ENCODE assay signal across 17 cellular contexts in genomic region chr20:22775256-22775655, GRCh38.
DNase-seq lines count a peak whose midpoint lies in the region; ATAC-seq, FAIRE-seq and TF ChIP-seq lines count a peak whose summit lies in the region.
"Had no signal": no experiment of that assay in that cellular context is flagged by ENCODE, and none has a peak within 500 bp of the region (broad histone marks: within the 10 kb centered on the region; RNA-seq: fewer than 3 reads in every experiment).

No MANE protein-coding gene starts in this region.

- H3K36me3 Mint-ChIP-seq in MCF 10A (ENCODE audit: insufficient read depth, unreplicated experiment) (no peaks in the 10 kb centered on the region), astrocyte (ENCODE audit: low read depth, unreplicated experiment) (peaks cover 2% of the 10 kb centered on the region)
- H3K36me3 Mint-ChIP-seq: CD14-positive monocyte had no signal

- no peak overlapping the region for H2AFZ ChIP-seq in astrocyte (ENCODE audit: low read depth, low read length)
- H2AFZ ChIP-seq in mesenchymal stem cell (ENCODE audit: low read depth, low read length) = no peak overlapping the region

- CTCF ChIA-PET in MCF 10A (lab: Yijun Ruan, JAX) = interaction anchor here (0.6 to 4.3 kb wide), 15 partner anchors 8 to 426 kb away, joined by 3 to 15 read pairs (median 3); no protein-coding TSS in a partner anchor

- no peak for TF ChIP-seq POLR2A in breast epithelium (IDR thresholded peaks at IDR 0.05)
- TF ChIP-seq POLR2A in prostate gland (IDR thresholded peaks at IDR 0.05) = no peak

- no peak overlapping the region for H4K91ac ChIP-seq in mesenchymal stem cell (ENCODE audit: low read length)

- no peak overlapping the region for H2BK12ac ChIP-seq in mesenchymal stem cell (ENCODE audit: low read length in 2 of 2)

- no peaks in the 10 kb centered on the region for H3K27me3 Mint-ChIP-seq in MCF 10A (ENCODE audit: insufficient read depth, unreplicated experiment)
- H3K27me3 Mint-ChIP-seq in astrocyte (ENCODE audit: low read depth, unreplicated experiment) = no peaks in the 10 kb centered on the region

- no peaks in the 10 kb centered on the region for H3K27me3 ChIP-seq in breast epithelium
- no peaks in the 10 kb centered on the region for H3K27me3 ChIP-seq in astrocyte (ENCODE audit: insufficient read depth, low read length)
- H3K27me3 ChIP-seq in mesenchymal stem cell (ENCODE audit: control insufficient read depth in 1 of 2, insufficient read depth in 1 of 2, low read length in 2 of 2) = peaks cover 0 to 4% of the 10 kb centered on the region in 2 experiments
- peaks cover 2% of the 10 kb centered on the region for H3K27me3 ChIP-seq in prostate gland (replicated peaks; ENCODE audit: insufficient read depth)

- H4K20me1 ChIP-seq in astrocyte (ENCODE audit: insufficient read depth, low read length) = no peaks in the 10 kb centered on the region

- H4K8ac ChIP-seq in mesenchymal stem cell (ENCODE audit: low read length) = no peak overlapping the region

- H3K4ac ChIP-seq in mesenchymal stem cell (ENCODE audit: low read depth in 1 of 2, low read length in 2 of 2) = no peak overlapping the region

- no peak for ATAC-seq in HG03039 (IDR thresholded peaks at IDR 0.05; ENCODE audit: unreplicated experiment)

- H3K9me3 ChIP-seq in breast epithelium (no peaks in the 10 kb centered on the region), astrocyte (ENCODE audit: insufficient read depth, low read depth, low read length) (peaks cover 6% of the 10 kb centered on the region), mesenchymal stem cell (ENCODE audit: control insufficient read depth, low read length) (no peaks in the 10 kb centered on the region), prostate gland (no peaks in the 10 kb centered on the region)
- H3K9me3 ChIP-seq: HAP-1 had no signal

- no peak overlapping the region for H3K4me3 ChIP-seq in breast epithelium
- H3K4me3 ChIP-seq in astrocyte (ENCODE audit: insufficient read depth, low read depth, low read length) = no peak overlapping the region
- no peak overlapping the region for H3K4me3 ChIP-seq in mesenchymal stem cell (ENCODE audit: insufficient read depth in 1 of 2, low read depth in 1 of 2, low read length in 2 of 2)
- H3K4me3 ChIP-seq in prostate gland = no peak overlapping the region
- H3K4me3 ChIP-seq: HAP-1 had no signal

- peak overlapping the region; percentile 75 for H3K27ac Mint-ChIP-seq in MCF 10A (ENCODE audit: low read depth, unreplicated experiment)
- peak overlapping the region; percentile 90 for H3K27ac Mint-ChIP-seq in astrocyte (ENCODE audit: unreplicated experiment)
- H3K27ac Mint-ChIP-seq: CD14-positive monocyte had no signal

- no peak for FAIRE-seq in astrocyte (lab: Jason Lieb, UNC)
- FAIRE-seq: GM12891 had no signal

- no peak overlapping the region for H2AK5ac ChIP-seq in mesenchymal stem cell (ENCODE audit: low read length, severe bottlenecking)

- intact Hi-C loops in MCF 10A (cut with micrococcal nuclease) (no loop called here), breast epithelium (cut with DNase I; ENCODE audit: low total_unique reads) (no loop called here), prostate gland (cut with DNase I) (no loop called here)

- no peak for DNase-seq in MCF 10A (ENCODE audit: unreplicated experiment)
- DNase-seq in breast epithelium (ENCODE audit: low spot score in 2 of 2) = no peak
- DNase-seq in astrocyte (ENCODE audit: low read depth) = no peak
- no peak for DNase-seq in mesenchymal stem cell
- no peak for DNase-seq in GF-D8 (lab: John Stamatoyannopoulos, UW)
- no peak for DNase-seq in NCI-H446 (lab: John Stamatoyannopoulos, UW)
- no peak for DNase-seq in prostate gland (ENCODE audit: low spot score)
- DNase-seq: Calu3; NCI-H146; NCI-H526 treated with DMSO at 0.1 percent for 48 hours; NK-92 treated with Interleukin-12 subunit alpha and Interleukin-12 subunit beta, amount 100 ng/mL, for 24 hours; OCI-M1; Right ventricle myocardium superior had no signal

- H3K4me3 Mint-ChIP-seq in MCF 10A (ENCODE audit: unreplicated experiment) (peak overlapping the region; percentile 45), astrocyte (ENCODE audit: unreplicated experiment) (peak overlapping the region; percentile 66)
- H3K4me3 Mint-ChIP-seq: CD14-positive monocyte had no signal

- no peak overlapping the region for H3K23ac ChIP-seq in mesenchymal stem cell (ENCODE audit: low read length in 2 of 2)

- H2BK120ac ChIP-seq in mesenchymal stem cell (ENCODE audit: low read depth, low read length) = no peak overlapping the region

- no peak overlapping the region for H3K18ac ChIP-seq in mesenchymal stem cell (ENCODE audit: low read depth in 1 of 2, low read length in 2 of 2)

- TF ChIP-seq CTCF in MCF 10A (IDR thresholded peaks at IDR 0.05; ENCODE audit: unreplicated experiment) = no peak
- no peak for TF ChIP-seq CTCF in breast epithelium (IDR thresholded peaks at IDR 0.05)
- TF ChIP-seq CTCF in astrocyte (IDR thresholded peaks at IDR 0.05; ENCODE audit: insufficient read depth, low read depth, low read length) = no peak
- TF ChIP-seq CTCF in prostate gland (IDR thresholded peaks at IDR 0.05) = no peak

- no peaks in the 10 kb centered on the region for H3K79me2 ChIP-seq in astrocyte (ENCODE audit: insufficient read depth, low read length)

- no peak overlapping the region for H2BK15ac ChIP-seq in mesenchymal stem cell (ENCODE audit: low read depth, poor library complexity, severe bottlenecking)

- H3K4me1 ChIP-seq in breast epithelium (no peaks in the 10 kb centered on the region), astrocyte (ENCODE audit: insufficient read depth, low read length) (peaks cover 7% of the 10 kb centered on the region), mesenchymal stem cell (ENCODE audit: control insufficient read depth, insufficient read depth, low read depth, low read length) (peaks cover 14% of the 10 kb centered on the region), prostate gland (replicated peaks) (no peaks in the 10 kb centered on the region)
- H3K4me1 ChIP-seq: HAP-1 had no signal

- POLR2A ChIA-PET in MCF 10A (lab: Yijun Ruan, JAX) = interaction anchor here (0.8 to 3.6 kb wide), 23 partner anchors 8 to 583 kb away, joined by 3 to 51 read pairs (median 5); partner anchors contain the start of gene NXT1

- H3K36me3 ChIP-seq in breast epithelium (no peaks in the 10 kb centered on the region), astrocyte (ENCODE audit: insufficient read depth, low read length) (no peaks in the 10 kb centered on the region), mesenchymal stem cell (ENCODE audit: control insufficient read depth in 1 of 2, insufficient read depth in 2 of 2, low read depth in 1 of 2, low read length in 2 of 2) (no peaks in the 10 kb centered on the region), prostate gland (no peaks in the 10 kb centered on the region)
- H3K36me3 ChIP-seq: HAP-1 had no signal

- H3K27ac ChIP-seq in breast epithelium = no peak overlapping the region
- no peak overlapping the region for H3K27ac ChIP-seq in astrocyte (ENCODE audit: low read depth, low read length)
- peak overlapping the region; percentile 27 for H3K27ac ChIP-seq in mesenchymal stem cell (ENCODE audit: low read length, poor library complexity, severe bottlenecking)
- H3K27ac ChIP-seq in prostate gland = no peak overlapping the region

- no peak overlapping the region for H2BK5ac ChIP-seq in mesenchymal stem cell (ENCODE audit: low read depth, low read length, poor library complexity, severe bottlenecking)

- H3K9ac ChIP-seq in astrocyte (ENCODE audit: low read length) (no peak overlapping the region), mesenchymal stem cell (ENCODE audit: low read length) (no peak overlapping the region)

- H3K14ac ChIP-seq in mesenchymal stem cell (ENCODE audit: low read length in 2 of 2) = no peak overlapping the region

- H3K79me1 ChIP-seq in mesenchymal stem cell (replicated peaks; ENCODE audit: low read length, poor library complexity, severe bottlenecking) = no peaks in the 10 kb centered on the region

- no CpG with 5 or more reads among the region's 1 CpG for WGBS in mesenchymal stem cell
- 93% methylated on average over 1 of the region's 1 CpG for WGBS in prostate gland

- peaks cover 7% of the 10 kb centered on the region for H3K9me3 Mint-ChIP-seq in MCF 10A (ENCODE audit: unreplicated experiment)
- peaks cover 9% of the 10 kb centered on the region for H3K9me3 Mint-ChIP-seq in astrocyte (ENCODE audit: unreplicated experiment)

- no TSS peak for BruUV-seq in MCF 10A (replicated peaks; lab: Mats Ljungman, UMichigan)

- H3K4me2 ChIP-seq in astrocyte (ENCODE audit: low read length) = peak overlapping the region; percentile 13
- no peak overlapping the region for H3K4me2 ChIP-seq in mesenchymal stem cell (ENCODE audit: low read length, poor library complexity, severe bottlenecking)

- H3K4me1 Mint-ChIP-seq in MCF 10A (ENCODE audit: insufficient read depth, unreplicated experiment) = peaks cover 63% of the 10 kb centered on the region
- peaks cover 44% of the 10 kb centered on the region for H3K4me1 Mint-ChIP-seq in astrocyte (ENCODE audit: low read depth, unreplicated experiment)
- H3K4me1 Mint-ChIP-seq: CD14-positive monocyte had no signal
